ENCODE assay signal across 10 cellular contexts in genomic region chr5:99037668-99038067, GRCh38.
DNase-seq lines count a peak whose midpoint lies in the region; ATAC-seq and TF ChIP-seq lines count a peak whose summit lies in the region.
"Had no signal": no experiment of that assay in that cellular context is flagged by ENCODE, and none has a peak within 500 bp of the region (broad histone marks: within the 10 kb centered on the region; RNA-seq: fewer than 3 reads in every experiment).

No MANE protein-coding gene starts in this region.

- DNase-seq in CD8-positive, alpha-beta memory T cell = peak; percentile 25 to 83 (median 76)
- peak; percentile 75 for DNase-seq in LoVo (ENCODE audit: low spot score)
- peak; percentile 82 for DNase-seq in activated CD8-positive, alpha-beta T cell treated with anti-CD3 and anti-CD28 coated beads, Interleukin-2, amount 10 ng/mL, durations not matched to agents 7 days and 5 days
- peak in 1 of 2 donors; percentile 42 for DNase-seq in memory B cell (ENCODE audit: low spot score in 2 of 2)
- no peak for DNase-seq in HEK293T (ENCODE audit: extremely low spot score)
- DNase-seq in hippocampal formation (lab: John Stamatoyannopoulos, UW) = no peak
- no peak for DNase-seq in OCI-LY7 (ENCODE audit: low spot score)

- no peaks in the 10 kb centered on the region for H4K20me1 ChIP-seq in OCI-LY7 (ENCODE audit: insufficient read depth, low read length)

- peaks cover 53 to 66% (median 61%) of the 10 kb centered on the region in 3 donors for H3K4me1 Mint-ChIP-seq in CD8-positive, alpha-beta memory T cell
- H3K4me1 Mint-ChIP-seq in activated CD8-positive, alpha-beta T cell treated with anti-CD3 and anti-CD28 coated beads, Interleukin-2, amount 10 ng/mL, durations not matched to agents 7 days and 5 days (ENCODE audit: low read depth) = peaks cover 55% of the 10 kb centered on the region
- H3K4me1 Mint-ChIP-seq in memory B cell = peaks cover 41% of the 10 kb centered on the region

- no peaks in the 10 kb centered on the region for H3K27me3 ChIP-seq in CD8-positive, alpha-beta memory T cell (ENCODE audit: insufficient read depth, low read length, poor library complexity, severe bottlenecking)
- H3K27me3 ChIP-seq: upper lobe of left lung had no signal

- H3K36me3 ChIP-seq in CD8-positive, alpha-beta memory T cell (ENCODE audit: insufficient read depth, low read length) = no peaks in the 10 kb centered on the region
- H3K36me3 ChIP-seq in OCI-LY7 (ENCODE audit: insufficient read depth, low read length) = no peaks in the 10 kb centered on the region
- H3K36me3 ChIP-seq: upper lobe of left lung had no signal

- H3K27me3 Mint-ChIP-seq in CD8-positive, alpha-beta memory T cell = no peaks in the 10 kb centered on the region
- no peaks in the 10 kb centered on the region for H3K27me3 Mint-ChIP-seq in activated CD8-positive, alpha-beta T cell treated with anti-CD3 and anti-CD28 coated beads, Interleukin-2, amount 10 ng/mL, durations not matched to agents 7 days and 5 days (ENCODE audit: low read depth)
- no peaks in the 10 kb centered on the region for H3K27me3 Mint-ChIP-seq in memory B cell

- no peak overlapping the region for H2AFZ ChIP-seq in OCI-LY7 (ENCODE audit: low read length)

- peak; percentile 68 for ATAC-seq in activated CD8-positive, alpha-beta T cell treated with anti-CD3 and anti-CD28 coated beads, Interleukin-2, amount 10 ng/mL, durations not matched to agents 7 days and 5 days
- ATAC-seq in memory B cell (ENCODE audit: low read depth) = peak; percentile 81
- no peak for ATAC-seq in HG03280 (IDR thresholded peaks at IDR 0.05; ENCODE audit: unreplicated experiment)
- ATAC-seq: HCT116 had no signal

- H3K9me2 ChIP-seq in OCI-LY7 (ENCODE audit: insufficient read depth, low read length) = no peaks in the 10 kb centered on the region

- H3K4me3 ChIP-seq in CD8-positive, alpha-beta memory T cell (ENCODE audit: low read length) = peak overlapping the region; percentile 25
- H3K4me3 ChIP-seq in OCI-LY7 (ENCODE audit: low read depth, low read length, poor library complexity, severe bottlenecking) = no peak overlapping the region
- H3K4me3 ChIP-seq: upper lobe of left lung had no signal

- peaks cover 27% of the 10 kb centered on the region for H3K4me1 ChIP-seq in CD8-positive, alpha-beta memory T cell (ENCODE audit: insufficient read depth, low read length)
- no peaks in the 10 kb centered on the region for H3K4me1 ChIP-seq in OCI-LY7 (ENCODE audit: insufficient read depth, low read length, poor library complexity, severe bottlenecking)

- TF ChIP-seq CTCF in OCI-LY7 (conservative IDR thresholded peaks at IDR 0.05; ENCODE audit: low read length) = no peak

- H3K27ac ChIP-seq in CD8-positive, alpha-beta memory T cell (ENCODE audit: low read depth, low read length) = no peak overlapping the region
- no peak overlapping the region for H3K27ac ChIP-seq in OCI-LY7 (ENCODE audit: low read depth, low read length, poor library complexity, severe bottlenecking)

- H3K4me2 ChIP-seq in OCI-LY7 (ENCODE audit: low read length) = no peak overlapping the region

- POLR2A ChIA-PET in CD8-positive, alpha-beta memory T cell (lab: Charles Lee) = interaction anchor here (0.5 to 3.1 kb wide), 6 partner anchors 11 to 108 kb away, joined by 3 to 23 read pairs (median 6); partner anchors contain the start of gene CHD1
- POLR2A ChIA-PET in activated CD8-positive, alpha-beta T cell treated with anti-CD3 and anti-CD28 coated beads, Interleukin-2, amount 10 ng/mL, durations not matched to agents 7 days and 5 days (lab: Charles Lee) = interaction anchor here (0.6 to 3.0 kb wide), 3 partner anchors 104 to 171 kb away, joined by 3 to 14 read pairs (median 4); partner anchors contain the start of gene CHD1
- POLR2A ChIA-PET in HEK293T (lab: Yijun Ruan, JAX) = interaction anchor here (1.0 kb wide), 1 partner anchor 108 kb away, joined by 3 read pairs; no protein-coding TSS in a partner anchor
- POLR2A ChIA-PET in OCI-LY7 (lab: Charles Lee) = no interaction called here

- CTCF ChIA-PET in CD8-positive, alpha-beta memory T cell (lab: Charles Lee) = interaction anchor here (0.6 to 2.0 kb wide), 9 partner anchors 9 to 111 kb away, joined by 3 to 15 read pairs (median 3); partner anchors contain the start of gene CHD1
- CTCF ChIA-PET in activated CD8-positive, alpha-beta T cell treated with anti-CD3 and anti-CD28 coated beads, Interleukin-2, amount 10 ng/mL, durations not matched to agents 7 days and 5 days (lab: Charles Lee) = interaction anchor here (1.0 to 1.6 kb wide), 2 partner anchors 22 to 132 kb away, joined by 3 to 9 read pairs; no protein-coding TSS in a partner anchor
- CTCF ChIA-PET in HEK293T (lab: Yijun Ruan, JAX) = interaction anchor here (0.6 kb wide), 1 partner anchor 271 kb away, joined by 4 read pairs; no protein-coding TSS in a partner anchor
- CTCF ChIA-PET in OCI-LY7 (lab: Charles Lee; ENCODE audit: unreplicated experiment) = no interaction called here

- H3K27ac Mint-ChIP-seq in CD8-positive, alpha-beta memory T cell = peak overlapping the region; percentile 73 to 93 (median 90)
- H3K27ac Mint-ChIP-seq in activated CD8-positive, alpha-beta T cell treated with anti-CD3 and anti-CD28 coated beads, Interleukin-2, amount 10 ng/mL, durations not matched to agents 7 days and 5 days = peak overlapping the region; percentile 77
- peak overlapping the region; percentile 51 for H3K27ac Mint-ChIP-seq in memory B cell

- H3K79me2 ChIP-seq in OCI-LY7 (ENCODE audit: insufficient read depth, low read depth, low read length) = no peaks in the 10 kb centered on the region

- peaks cover 15 to 76% (median 51%) of the 10 kb centered on the region in 3 donors for H3K36me3 Mint-ChIP-seq in CD8-positive, alpha-beta memory T cell
- H3K36me3 Mint-ChIP-seq in activated CD8-positive, alpha-beta T cell treated with anti-CD3 and anti-CD28 coated beads, Interleukin-2, amount 10 ng/mL, durations not matched to agents 7 days and 5 days (ENCODE audit: low read depth) = peaks cover 46% of the 10 kb centered on the region
- H3K36me3 Mint-ChIP-seq in memory B cell = peaks cover 24% of the 10 kb centered on the region

- H3K9me3 ChIP-seq in CD8-positive, alpha-beta memory T cell (ENCODE audit: low read length) = peaks cover 6% of the 10 kb centered on the region
- H3K9me3 ChIP-seq in OCI-LY7 (ENCODE audit: low read length) = no peaks in the 10 kb centered on the region
- H3K9me3 ChIP-seq: upper lobe of left lung had no signal

- H3K9me3 Mint-ChIP-seq in CD8-positive, alpha-beta memory T cell = peaks cover 36 to 64% (median 54%) of the 10 kb centered on the region in 5 donors
- peaks cover 30% of the 10 kb centered on the region for H3K9me3 Mint-ChIP-seq in activated CD8-positive, alpha-beta T cell treated with anti-CD3 and anti-CD28 coated beads, Interleukin-2, amount 10 ng/mL, durations not matched to agents 7 days and 5 days (ENCODE audit: insufficient read depth)
- H3K9me3 Mint-ChIP-seq in memory B cell = peaks cover 23% of the 10 kb centered on the region

- H3K4me3 Mint-ChIP-seq in CD8-positive, alpha-beta memory T cell = peak overlapping the region; percentile 13 to 86 (median 73)
- H3K4me3 Mint-ChIP-seq in activated CD8-positive, alpha-beta T cell treated with anti-CD3 and anti-CD28 coated beads, Interleukin-2, amount 10 ng/mL, durations not matched to agents 7 days and 5 days = peak overlapping the region; percentile 30
- peak overlapping the region; percentile 35 for H3K4me3 Mint-ChIP-seq in memory B cell

- BruUV-seq in OCI-LY7 (replicated peaks; lab: Mats Ljungman, UMichigan) = no TSS peak

- intact Hi-C loops in OCI-LY7 (cut with micrococcal nuclease; ENCODE audit: unreplicated experiment) = no loop called here

TF ChIP-seq in HEK293T, 16 proteins besides CTCF, POLR2A, EP300 and RAD21:
- no peak for TF ChIP-seq ELF4 (IDR thresholded peaks at IDR 0.05)
- no peak for TF ChIP-seq PKNOX1 (IDR thresholded peaks at IDR 0.05)
- TF ChIP-seq FOXM1 (IDR thresholded peaks at IDR 0.05; ENCODE audit: borderline replicate concordance) = no peak
- no peak for TF ChIP-seq CTBP1 (IDR thresholded peaks at IDR 0.05; ENCODE audit: borderline replicate concordance)
- no peak for TF ChIP-seq TARDBP (IDR thresholded peaks at IDR 0.05)
- no peak for TF ChIP-seq NFRKB (IDR thresholded peaks at IDR 0.05)
- TF ChIP-seq BHLHE40 (IDR thresholded peaks at IDR 0.05; ENCODE audit: borderline replicate concordance) = no peak
- no peak for TF ChIP-seq L3MBTL2 (conservative IDR thresholded peaks at IDR 0.05)
- TF ChIP-seq FOXK2 (IDR thresholded peaks at IDR 0.05) = no peak
- no peak for TF ChIP-seq LEF1 (IDR thresholded peaks at IDR 0.05; ENCODE audit: borderline replicate concordance)
- TF ChIP-seq ZNF384 (IDR thresholded peaks at IDR 0.05) = no peak
- no peak for TF ChIP-seq FOXA1 (IDR thresholded peaks at IDR 0.05)
- no peak for TF ChIP-seq SP1 (IDR thresholded peaks at IDR 0.05)
- TF ChIP-seq ARNT (IDR thresholded peaks at IDR 0.05) = no peak
- TF ChIP-seq HDGF (IDR thresholded peaks at IDR 0.05; ENCODE audit: borderline replicate concordance) = no peak
- no peak for TF ChIP-seq SUZ12 (IDR thresholded peaks at IDR 0.05)

Comparison
In these comparisons a context has a peak if more than half of its experiments do, and no peak if none do; other contexts are left out.
1. DNase-seq: peak in CD8-positive, alpha-beta memory T cell (5 of 5), LoVo (single experiment) and activated CD8-positive, alpha-beta T cell treated with anti-CD3 and anti-CD28 coated beads, Interleukin-2, amount 10 ng/mL, durations not matched to agents 7 days and 5 days (single experiment); none in HEK293T (single experiment), hippocampal formation (0 of 2) and OCI-LY7 (single experiment).
2. Peak in every context shown above with its lines, with median percentiles within 50 percentile points of each other: H3K27ac Mint-ChIP-seq and H3K4me3 Mint-ChIP-seq.